In the genomic region with DNA sequence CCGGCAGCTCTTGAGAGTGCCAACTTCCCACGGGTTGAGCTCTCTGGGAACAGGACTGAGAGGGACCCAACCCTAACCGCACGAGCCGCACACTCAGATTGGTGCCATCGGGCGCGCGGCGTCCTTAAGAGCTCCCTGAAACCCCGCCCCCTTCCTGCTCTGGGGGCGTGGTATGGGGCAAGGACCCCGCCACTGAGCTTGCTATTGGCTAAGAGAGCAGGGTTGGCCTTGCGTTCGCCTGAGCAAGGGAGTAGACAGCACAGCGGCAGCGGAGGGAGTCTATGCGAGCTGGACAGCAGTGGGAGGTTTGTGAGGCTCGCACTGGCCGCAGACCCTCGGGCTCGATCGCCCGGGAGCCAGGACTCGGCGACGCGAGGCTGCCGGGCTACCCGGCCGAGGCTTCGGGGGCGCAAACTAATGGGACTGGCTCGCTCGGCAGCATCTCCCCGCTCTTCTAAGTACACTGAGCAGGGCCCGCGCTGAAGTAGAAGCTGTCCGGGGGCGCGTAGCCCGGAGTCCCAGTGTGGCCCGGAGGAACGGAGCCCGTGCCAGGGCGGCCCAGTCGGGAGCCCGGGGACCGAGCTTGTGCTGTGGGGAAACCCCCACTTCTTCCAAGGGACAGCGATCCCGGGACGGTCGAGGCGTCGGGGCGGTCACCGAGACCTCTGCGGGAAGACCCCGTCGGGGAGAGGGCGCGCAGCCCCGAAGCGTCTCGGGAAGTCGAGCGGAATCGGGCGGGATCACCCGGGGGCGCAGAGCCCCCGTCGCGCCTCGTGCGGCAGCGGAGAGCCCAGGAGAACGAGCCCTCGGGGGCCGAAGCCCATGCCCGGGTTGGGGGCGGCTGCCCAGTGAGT, we compare ENCODE assay signal across 8 cellular contexts. TPM values are rescaled to one million over a fixed set of nuclear protein-coding genes. Genes with fewer than 3 reads are reported as not detected.
DNase-seq lines count a peak whose midpoint lies in the region; ATAC-seq, FAIRE-seq and TF ChIP-seq lines count a peak whose summit lies in the region.

A gene (plus strand): TSS at position 282 of the 854 bp plus-strand sequence. CDS start 756 bp downstream, outside the sequence.

- H3K4me1 ChIP-seq in keratinocyte (ENCODE audit: control insufficient read depth, extremely low read depth, insufficient read depth, low read length) = peaks cover 20% of the 10 kb centered on the region

- H4K20me1 ChIP-seq in keratinocyte (ENCODE audit: control insufficient read depth, extremely low read depth, insufficient read depth, low read length) = peaks cover 6% of the 10 kb centered on the region

- no peaks in the 10 kb centered on the region for H3K9me1 ChIP-seq in keratinocyte (ENCODE audit: control insufficient read depth, extremely low read depth, insufficient read depth, low read length)

- no peak within 1 kb of the TSS for H2AFZ ChIP-seq in keratinocyte (ENCODE audit: control insufficient read depth, low read length)

- DNase-seq in AG08395 (ENCODE audit: low spot score) = peak; percentile 87
- DNase-seq in NCI-H345 treated with DMSO at 0.1 percent for 48 hours (lab: John Stamatoyannopoulos, UW; ENCODE audit: unreplicated experiment) = peak; percentile 73
- peak; percentile 66 to 77 for DNase-seq in cerebellar nuclear complex (lab: John Stamatoyannopoulos, UW)
- peak; percentile 80 for DNase-seq in keratinocyte (ENCODE audit: low read depth, low spot score)
- peak; percentile 68 to 76 (median 73) for DNase-seq in stimulated activated CD4-positive, alpha-beta T cell treated with anti-CD3 and anti-CD28 coated beads, Interleukin-12 subunit alpha, Interleukin-12 subunit beta, amount 100 ng/mL, for 48 hours (ENCODE audit: low read depth in 2 of 3, low spot score in 1 of 3)

- H3K27ac ChIP-seq in keratinocyte (ENCODE audit: control insufficient read depth, insufficient read depth, low read length) = peak within 1 kb of the TSS; percentile 92

- dilution Hi-C loops in keratinocyte (cut with MboI; ENCODE audit: extremely low pct_ligation_motif_present, low sequenced_read_pairs) = no loop called here

- FAIRE-seq in keratinocyte (lab: Jason Lieb, UNC) = no peak

- no peaks in the 10 kb centered on the region for H3K27me3 ChIP-seq in keratinocyte (ENCODE audit: control insufficient read depth, extremely low read depth, insufficient read depth, low read length)

- no peak for TF ChIP-seq CTCF in keratinocyte (optimal IDR thresholded peaks at IDR 0.05 in 1 of 3, IDR thresholded peaks at IDR 0.05 in 1 of 3, conservative IDR thresholded peaks at IDR 0.05 in 1 of 3; ENCODE audit: extremely low read depth in 1 of 3, insufficient read depth in 2 of 3, low read length in 3 of 3)

- ATAC-seq in GM18907 (IDR thresholded peaks at IDR 0.05; ENCODE audit: unreplicated experiment) (peak; percentile 94), HG03139 (IDR thresholded peaks at IDR 0.05; ENCODE audit: unreplicated experiment) (peak; percentile 89)
- peak; percentile 91 to 93 for ATAC-seq in activated CD4-positive, CD25-positive, alpha-beta regulatory T cell treated with anti-CD3 and anti-CD28 coated beads, Interleukin-2, amount 50 U/mL, for 24 hours

- no peaks in the 10 kb centered on the region for H3K9me3 ChIP-seq in keratinocyte (ENCODE audit: control insufficient read depth, low read depth, low read length)

- peak within 1 kb of the TSS; percentile 81 for H3K9ac ChIP-seq in keratinocyte (ENCODE audit: control insufficient read depth, extremely low read depth, insufficient read depth, low read length)

- peak within 1 kb of the TSS; percentile 78 for H3K4me2 ChIP-seq in keratinocyte (ENCODE audit: control insufficient read depth, extremely low read depth, insufficient read depth, low read depth, low read length)

- H3K79me2 ChIP-seq in keratinocyte (ENCODE audit: control insufficient read depth, insufficient read depth, low read length) = peaks cover 53% of the 10 kb centered on the region

- H3K36me3 ChIP-seq in keratinocyte (ENCODE audit: control insufficient read depth in 2 of 2, extremely low read depth in 1 of 2, insufficient read depth in 2 of 2, low read length in 2 of 2) = peaks cover 1 to 3% of the 10 kb centered on the region in 2 experiments

- peak within 1 kb of the TSS; percentile 68 to 86 (median 70) for H3K4me3 ChIP-seq in keratinocyte (ENCODE audit: control insufficient read depth in 2 of 3, extremely low read depth in 1 of 3, insufficient read depth in 2 of 3, low read depth in 1 of 3, low read length in 3 of 3)

RNA-seq across cellular contexts. Expression of the gene that starts here (rescaled TPM):
- 90.3 to 137 TPM (median 120 TPM) in 3 replicates for polyA plus RNA-seq in keratinocyte
- polyA plus RNA-seq in keratinocyte (2011; ENCODE audit: low read depth) = 35.3 TPM
- polyA plus RNA-seq in keratinocyte (2011; cell fraction: cytosol; rRNA removed) = 46.6 and 79.5 TPM in 2 replicates
- polyA plus RNA-seq in keratinocyte (2011; cell fraction: nucleus; rRNA removed) = 147 and 197 TPM in 2 replicates
- 59.0 and 122 TPM in 2 replicates for polyA plus RNA-seq in keratinocyte (2012; ENCODE audit: low replicate concordance)
- 86.4 to 129 TPM (median 110 TPM) in 3 replicates for polyA minus RNA-seq in keratinocyte
- polyA minus RNA-seq in keratinocyte (2011; cell fraction: cytosol; rRNA and poly(A)+ RNA removed) = 140 TPM
- 173 and 187 TPM in 2 replicates for polyA minus RNA-seq in keratinocyte (2011; cell fraction: nucleus; rRNA and poly(A)+ RNA removed)

Comparison
In these comparisons a context has a peak if more than half of its experiments do, and no peak if none do; other contexts are left out.
1. Peak in every context shown above with its lines: DNase-seq, ATAC-seq, H3K4me3 ChIP-seq and H3K27ac ChIP-seq.